23 cellular contexts compared by ENCODE assay signal in genomic region chr1:46552357-46553237, GRCh38. TPM values are rescaled to one million over a fixed set of nuclear protein-coding genes. Genes with fewer than 3 reads are reported as not detected.
A peak's percentile ranks its signal among the peaks of the same experiment; 100 is the strongest.
DNase-seq lines count a peak whose midpoint lies in the region; ATAC-seq and TF ChIP-seq lines count a peak whose summit lies in the region.
"Had no signal": no experiment of that assay in that cellular context is flagged by ENCODE, and none has a peak within 500 bp of the region (broad histone marks: within the 10 kb centered on the region; RNA-seq: fewer than 3 reads in every experiment).

No MANE protein-coding gene starts in this region.

- no peaks in the 10 kb centered on the region for H3K36me3 ChIP-seq in WERI-Rb-1
- H3K36me3 ChIP-seq: SJSA1 had no signal

- in situ Hi-C loops in SK-MEL-5 (cut with HindIII; ENCODE audit: low pct_unique_long_range_greater_than_20kb, low sequenced_read_pairs) = no loop called here

- DNase-seq in NCI-H82 (lab: John Stamatoyannopoulos, UW) (peak; percentile 21), NCI-H82 treated with DMSO at 0.1 percent for 48 hours (lab: John Stamatoyannopoulos, UW; ENCODE audit: unreplicated experiment) (no peak), SK-MEL-5 (ENCODE audit: low read depth, low spot score) (peak; percentile 55), nephron progenitor cell (no peak), SKM-1 treated with dmso at 0.1 percent for 144 hours (lab: John Stamatoyannopoulos, UW; ENCODE audit: unreplicated experiment) (no peak), amniotic stem cell (lab: John Stamatoyannopoulos, UW) (no peak), WERI-Rb-1 (no peak)
- no peak for DNase-seq in stimulated activated effector memory CD8-positive, alpha-beta T cell treated with anti-CD3 and anti-CD28 coated beads, Interleukin-12 subunit alpha, Interleukin-12 subunit beta, amount 100 ng/mL, for 72 hours (ENCODE audit: low spot score in 2 of 2)
- DNase-seq: Calu3; CD4-positive, alpha-beta memory T cell; DMS153; KBM-7; NCI-H1105; NCI-H2029 treated with DMSO at 0.1 percent for 48 hours; NCI-H226; NCI-H524 had no signal

- no peaks in the 10 kb centered on the region for H3K27me3 ChIP-seq in WERI-Rb-1 (ENCODE audit: insufficient read depth, low read depth, severe bottlenecking)
- H3K27me3 ChIP-seq: BLaER1 treated with 17β-estradiol and CSF1 and Interleukin-3, amounts not matched to agents 10 nM and 100 nM; SJSA1 had no signal

- no peak for ATAC-seq in stimulated activated effector memory CD8-positive, alpha-beta T cell treated with anti-CD3 and anti-CD28 coated beads, Interleukin-12 subunit alpha, Interleukin-12 subunit beta, amount 100 ng/mL, for 72 hours
- ATAC-seq: Right ventricle myocardium inferior had no signal

- no peaks in the 10 kb centered on the region for H3K9me3 Mint-ChIP-seq in nephron progenitor cell
- H3K9me3 Mint-ChIP-seq in stimulated activated effector memory CD8-positive, alpha-beta T cell treated with anti-CD3 and anti-CD28 coated beads, Interleukin-12 subunit alpha, Interleukin-12 subunit beta, amount 100 ng/mL, for 72 hours = no peaks in the 10 kb centered on the region

- peaks cover 22% of the 10 kb centered on the region for H3K4me1 Mint-ChIP-seq in nephron progenitor cell
- H3K4me1 Mint-ChIP-seq in stimulated activated effector memory CD8-positive, alpha-beta T cell treated with anti-CD3 and anti-CD28 coated beads, Interleukin-12 subunit alpha, Interleukin-12 subunit beta, amount 100 ng/mL, for 72 hours = peaks cover 30% of the 10 kb centered on the region

- peak overlapping the region; percentile 45 for H3K27ac Mint-ChIP-seq in nephron progenitor cell
- H3K27ac Mint-ChIP-seq in stimulated activated effector memory CD8-positive, alpha-beta T cell treated with anti-CD3 and anti-CD28 coated beads, Interleukin-12 subunit alpha, Interleukin-12 subunit beta, amount 100 ng/mL, for 72 hours = peak overlapping the region; percentile 95

- H3K9me3 ChIP-seq in WERI-Rb-1 (ENCODE audit: severe bottlenecking) = no peaks in the 10 kb centered on the region
- H3K9me3 ChIP-seq: BLaER1 treated with 17β-estradiol and CSF1 and Interleukin-3, amounts not matched to agents 10 nM and 100 nM; SJSA1 had no signal

- H3K36me3 Mint-ChIP-seq in nephron progenitor cell (ENCODE audit: low read depth) = no peaks in the 10 kb centered on the region
- peaks cover 12% of the 10 kb centered on the region for H3K36me3 Mint-ChIP-seq in stimulated activated effector memory CD8-positive, alpha-beta T cell treated with anti-CD3 and anti-CD28 coated beads, Interleukin-12 subunit alpha, Interleukin-12 subunit beta, amount 100 ng/mL, for 72 hours

- no peak overlapping the region for H3K27ac ChIP-seq in WERI-Rb-1
- H3K27ac ChIP-seq: 22Rv1; BLaER1 treated with 17β-estradiol and CSF1 and Interleukin-3, amounts not matched to agents 10 nM and 100 nM; HL-60; SJSA1 had no signal

- TF ChIP-seq CTCF in nephron progenitor cell (IDR thresholded peaks at IDR 0.05) (no peak), WERI-Rb-1 (IDR thresholded peaks at IDR 0.05; ENCODE audit: low read depth, low read length) (no peak)

- no peak overlapping the region for H3K4me3 Mint-ChIP-seq in nephron progenitor cell
- H3K4me3 Mint-ChIP-seq in stimulated activated effector memory CD8-positive, alpha-beta T cell treated with anti-CD3 and anti-CD28 coated beads, Interleukin-12 subunit alpha, Interleukin-12 subunit beta, amount 100 ng/mL, for 72 hours = no peak overlapping the region
- H3K4me3 Mint-ChIP-seq: CD4-positive, alpha-beta memory T cell had no signal

- no peak overlapping the region for H3K4me3 ChIP-seq in WERI-Rb-1 (ENCODE audit: low read depth, low read length)
- H3K4me3 ChIP-seq: BLaER1 treated with 17β-estradiol and CSF1 and Interleukin-3, amounts not matched to agents 10 nM and 100 nM; SJSA1 had no signal

- peaks cover 41% of the 10 kb centered on the region for H3K27me3 Mint-ChIP-seq in nephron progenitor cell (ENCODE audit: low read depth, poor library complexity)

RNA-seq across cellular contexts. Expression of gene KNCN, which starts 1.1 kb away (rescaled TPM):
- total RNA-seq in SK-MEL-5 (2014; rRNA removed; shearing (Covaris generic)) = not detected in 2 replicates
- not detected in 2 replicates for polyA plus RNA-seq in SK-MEL-5 (2015; cell fraction: cytosol; rRNA removed)
- polyA plus RNA-seq in SK-MEL-5 (2015; cell fraction: nucleus; rRNA removed) = not detected in 2 replicates
- total RNA-seq: Calu3; CD4-positive, alpha-beta memory T cell; H7; HT-29; Right ventricle myocardium inferior; SJSA1 had no signal
- polyA plus RNA-seq: CD4-positive, alpha-beta memory T cell had no signal

RNA-seq across cellular contexts. Expression of gene MKNK1, which starts 51.5 kb away (rescaled TPM):
- 14.5 and 16.2 TPM in 2 replicates for total RNA-seq in SK-MEL-5 (2014; rRNA removed; shearing (Covaris generic))
- polyA plus RNA-seq in SK-MEL-5 (2015; cell fraction: cytosol; rRNA removed) = 23.4 and 24.6 TPM in 2 replicates
- 92.5 and 97.0 TPM in 2 replicates for polyA plus RNA-seq in SK-MEL-5 (2015; cell fraction: nucleus; rRNA removed)

Comparison
In these comparisons a context has a peak if more than half of its experiments do, and no peak if none do; other contexts are left out.
1. DNase-seq: peak in NCI-H82 (single experiment) and SK-MEL-5 (single experiment); none in NCI-H82 treated with DMSO at 0.1 percent for 48 hours (single experiment), nephron progenitor cell (single experiment), stimulated activated effector memory CD8-positive, alpha-beta T cell treated with anti-CD3 and anti-CD28 coated beads, Interleukin-12 subunit alpha, Interleukin-12 subunit beta, amount 100 ng/mL, for 72 hours (0 of 2), SKM-1 treated with dmso at 0.1 percent for 144 hours (single experiment), amniotic stem cell (single experiment) and WERI-Rb-1 (single experiment).